Comparison of ENCODE assay signal across 20 cellular contexts in genomic region chr6:31877125-31877650, GRCh38. TPM values are rescaled to one million over a fixed set of nuclear protein-coding genes. Genes with fewer than 3 reads are reported as not detected.
DNase-seq lines count a peak whose midpoint lies in the region; ATAC-seq and TF ChIP-seq lines count a peak whose summit lies in the region.
"Had no signal": no experiment of that assay in that cellular context is flagged by ENCODE, and none has a peak within 500 bp of the region (broad histone marks: within the 10 kb centered on the region; RNA-seq: fewer than 3 reads in every experiment).

No MANE protein-coding gene starts in this region.

- no peak overlapping the region for H2AFZ ChIP-seq in HCT116 (ENCODE audit: low read depth, low read length, poor library complexity, severe bottlenecking)

- no TSS peak for BruUV-seq in HCT116 (replicated peaks; lab: Mats Ljungman, UMichigan)

- CTCF ChIA-PET in HCT116 (lab: Charles Lee) = no interaction called here

- TF ChIP-seq POLR2A in HCT116 (IDR thresholded peaks at IDR 0.05; ENCODE audit: borderline replicate concordance, extremely low read depth, insufficient read depth, insufficient read length) = no peak
- TF ChIP-seq POLR2A in right lobe of liver (IDR thresholded peaks at IDR 0.05) = no peak
- no peak for TF ChIP-seq POLR2A in spleen (IDR thresholded peaks at IDR 0.05)

- H3K27ac ChIP-seq in HCT116 (ENCODE audit: low read depth, low read length) (no peak overlapping the region), right lobe of liver (no peak overlapping the region), spleen (peak overlapping the region in 5 of 8 donors; percentile 21 to 60 (median 47)), SJCRH30 (no peak overlapping the region)

- H3K9me2 ChIP-seq in HCT116 (ENCODE audit: insufficient read depth) = no peaks in the 10 kb centered on the region

- no peak overlapping the region for H3K9ac ChIP-seq in HCT116 (ENCODE audit: low read length)

- peak; percentile 6; the same call in 1 of the 2 replicates for ATAC-seq in HCT116
- ATAC-seq in SK-N-SH treated with all-trans-retinoic acid at 6 μM for 48 hours = peak; percentile 7
- ATAC-seq in right lobe of liver = peak; percentile 21 to 42 (median 36)
- no peak for ATAC-seq in HG03460 (IDR thresholded peaks at IDR 0.05; ENCODE audit: unreplicated experiment)

- H3K9me3 ChIP-seq in HCT116 (ENCODE audit: control insufficient read depth in 1 of 2, insufficient read depth in 1 of 2, low read depth in 1 of 2, low read length in 2 of 2) (no peaks in the 10 kb centered on the region), right lobe of liver (no peaks in the 10 kb centered on the region), spleen (no peaks in the 10 kb centered on the region), SJCRH30 (replicated peaks) (no peaks in the 10 kb centered on the region)

- TF ChIP-seq RAD21 in HCT116 (IDR thresholded peaks at IDR 0.05; ENCODE audit: low read depth) = no peak

- no peaks in the 10 kb centered on the region for H4K20me1 ChIP-seq in HCT116 (ENCODE audit: insufficient read depth)

- H3K36me3 ChIP-seq in HCT116 (ENCODE audit: control insufficient read depth in 1 of 2, insufficient read depth in 2 of 2, low read length in 2 of 2) (peaks cover 11 to 21% of the 10 kb centered on the region in 2 experiments), right lobe of liver (peaks cover 0 to 14% (median 0%) of the 10 kb centered on the region in 4 donors), spleen (peaks cover 0 to 31% (median 29%) of the 10 kb centered on the region in 6 donors), SJCRH30 (peaks cover 20% of the 10 kb centered on the region), H7 (replicated peaks; ENCODE audit: control insufficient read depth, insufficient read depth, low read length) (peaks cover 15% of the 10 kb centered on the region)

- TF ChIP-seq CTCF in HCT116 (IDR thresholded peaks at IDR 0.05 in 2 of 3, conservative IDR thresholded peaks at IDR 0.05 in 1 of 3; ENCODE audit: borderline replicate concordance in 1 of 3, insufficient read depth in 1 of 3, low read depth in 2 of 3, low read length in 2 of 3) (no peak), right lobe of liver (IDR thresholded peaks at IDR 0.05) (no peak), spleen (IDR thresholded peaks at IDR 0.05 in 8 of 11, conservative IDR thresholded peaks at IDR 0.05 in 3 of 11) (no peak)

- H3K79me2 ChIP-seq in HCT116 (ENCODE audit: insufficient read depth, low read length) = no peaks in the 10 kb centered on the region

- H3K27me3 ChIP-seq in HCT116 (ENCODE audit: insufficient read depth, low read length) (no peaks in the 10 kb centered on the region), right lobe of liver (no peaks in the 10 kb centered on the region), spleen (replicated peaks in 1 of 7) (no peaks in the 10 kb centered on the region), SJCRH30 (no peaks in the 10 kb centered on the region), H7 (ENCODE audit: control insufficient read depth, insufficient read depth, low read length) (no peaks in the 10 kb centered on the region)

- WGBS in right lobe of liver (ENCODE audit: insufficient coverage, low coverage, low lambda C conversion rate, missing lambda C conversion rate) = no CpG with 5 or more reads among the region's 3 CpGs
- 60 to 81% (median 76%) methylated on average over 3 of the region's 3 CpGs for WGBS in spleen, 5 donors

- RAD21 ChIA-PET in HCT116 (lab: Charles Lee; ENCODE audit: low non-redundant PET in 1 of 2, low total read pairs in 2 of 2, uncharacterized antibody in 2 of 2, unreplicated experiment in 2 of 2) = no interaction called here

- DNase-seq in HCT116 (ENCODE audit: low read depth, low spot score) = no peak
- no peak for DNase-seq in right lobe of liver
- DNase-seq in spleen = no peak
- DNase-seq in SJCRH30 = no peak
- no peak for DNase-seq in G401 (ENCODE audit: low spot score)
- no peak for DNase-seq in H7
- DNase-seq: activated CD4-positive, CD25-positive, alpha-beta regulatory T cell treated with anti-CD3 and anti-CD28 coated beads, Interleukin-2, amount 50 U/mL, for 72 hours; activated naive CD8-positive, alpha-beta T cell treated with anti-CD3 and anti-CD28 coated beads for 36 hours; AML-193; head of caudate nucleus; NCI-H1694; NCI-H748 treated with DMSO at 0.1 percent for 48 hours had no signal

- H3K4me1 ChIP-seq in HCT116 (ENCODE audit: control insufficient read depth in 1 of 2, insufficient read depth in 2 of 2, low read length in 2 of 2) (no peaks in the 10 kb centered on the region), right lobe of liver (no peaks in the 10 kb centered on the region), spleen (peaks cover 0 to 24% (median 6%) of the 10 kb centered on the region in 6 donors), SJCRH30 (peaks cover 12% of the 10 kb centered on the region)

- H3K4me2 ChIP-seq in HCT116 (ENCODE audit: low read length) = no peak overlapping the region

- POLR2A ChIA-PET in HCT116 (lab: Charles Lee) = no interaction called here

- in situ Hi-C loops in G401 (cut with HindIII; ENCODE audit: low sequenced_read_pairs) = no loop called here

- no peak overlapping the region for H3K4me3 ChIP-seq in HCT116 (replicated peaks in 1 of 2; ENCODE audit: low read depth in 1 of 2, low read length in 2 of 2)
- no peak overlapping the region for H3K4me3 ChIP-seq in right lobe of liver
- H3K4me3 ChIP-seq in spleen = no peak overlapping the region
- no peak overlapping the region for H3K4me3 ChIP-seq in SJCRH30
- no peak overlapping the region for H3K4me3 ChIP-seq in H7 (ENCODE audit: insufficient read depth, low read depth, low read length)

- intact Hi-C loops in HCT116 (cut with micrococcal nuclease) (no loop called here), right lobe of liver (cut with DNase I) (loop anchor here in 1 of 2 donors (10.0 kb wide), 1 partner anchor 202 kb away; no protein-coding TSS in a partner anchor), spleen (cut with DNase I; ENCODE audit: low total_unique reads) (no loop called here)

TF ChIP-seq in HCT116, 20 proteins besides CTCF, POLR2A, EP300 and RAD21 (continues in another document):
- TF ChIP-seq TCF7L2 (IDR thresholded peaks at IDR 0.05; ENCODE audit: borderline replicate concordance, extremely low read depth, insufficient read depth, insufficient read length) = no peak
- TF ChIP-seq POLR2AphosphoS5 (IDR thresholded peaks at IDR 0.05; ENCODE audit: low read depth, low read length) = no peak

TF ChIP-seq in SK-N-SH treated with all-trans-retinoic acid at 6 μM for 48 hours, 23 proteins besides CTCF, POLR2A, EP300 and RAD21 (continues in another document):
- TF ChIP-seq CSDC2 (CRISPR knock-in tag; IDR thresholded peaks at IDR 0.05) (no peak), CSRNP3 (CRISPR knock-in tag; IDR thresholded peaks at IDR 0.05) (no peak), PPARA (CRISPR knock-in tag; IDR thresholded peaks at IDR 0.05; ENCODE audit: borderline replicate concordance) (no peak)

RNA-seq across cellular contexts. Expression of gene SLC44A4, which starts 1.6 kb away (rescaled TPM):
- total RNA-seq in HCT116 (2021; ENCODE audit: unreplicated experiment) (0.74 TPM), right lobe of liver (under 1 TPM in 2 of 6 experiments, not detected in 4; 0.09 to 0.25 TPM), spleen (1 to 10 TPM; 1.0 to 5.9 (median 3.3) TPM)
- 0.07 and 0.22 TPM in 2 replicates for polyA plus RNA-seq in HCT116 (2012)
- polyA plus RNA-seq in spleen = under 1 TPM; 0.20 to 0.83 (median 0.26) TPM
- total RNA-seq in SJCRH30 (2014; rRNA removed; shearing (Covaris generic)) = 0.12 TPM in 1 of 2 replicates, not detected in the other
- 0.18 and 0.41 TPM in 2 replicates for total RNA-seq in G401 (2014; rRNA removed; shearing (Covaris generic))
- 0.42 and 0.48 TPM in 2 replicates for total RNA-seq in H7 (2014; rRNA removed; shearing (Covaris generic))
- total RNA-seq: activated CD8-positive, alpha-beta memory T cell treated with anti-CD3 and anti-CD28 coated beads for 36 hours; activated T-helper 1 cell treated with anti-CD3 and anti-CD28 coated beads, Interleukin-12 subunit alpha, Interleukin-12 subunit beta, Interleukin-2, Interleukin-4 antibody, amounts not matched to agents 30 ng/mL and 10 ng/mL and 1 ng/mL, durations not matched to agents 14 hours and 24 hours and 36 hours; lung microvascular endothelial cell; natural killer cell treated with Interleukin-12 subunit alpha and Interleukin-12 subunit beta and Interleukin-15 and Interleukin-18, amount 100 ng/mL, for 72 hours; RPMI7951 had no signal
- polyA plus RNA-seq: IgD-negative memory B cell had no signal

RNA-seq across cellular contexts. Expression of gene NEU1, which starts 14.6 kb away (rescaled TPM):
- 15.1 TPM for total RNA-seq in HCT116 (2021; ENCODE audit: unreplicated experiment)
- 21.8 and 23.0 TPM in 2 replicates for polyA plus RNA-seq in HCT116 (2012)
- 10 to 100 TPM; 20.3 to 44.8 (median 34.1) TPM for total RNA-seq in right lobe of liver
- 10 to 100 TPM; 28.6 to 60.7 (median 39.0) TPM for total RNA-seq in spleen
- 10 to 100 TPM; 14.0 to 22.6 (median 19.4) TPM for polyA plus RNA-seq in spleen
- total RNA-seq in SJCRH30 (2014; rRNA removed; shearing (Covaris generic)) = 21.2 and 23.3 TPM in 2 replicates
- 212 and 231 TPM in 2 replicates for total RNA-seq in G401 (2014; rRNA removed; shearing (Covaris generic))
- total RNA-seq in H7 (2014; rRNA removed; shearing (Covaris generic)) = 56.2 and 58.6 TPM in 2 replicates

RNA-seq across cellular contexts. Expression of gene EHMT2, which starts 20.3 kb away (rescaled TPM):
- total RNA-seq in HCT116 (2021; ENCODE audit: unreplicated experiment) = 84.0 TPM
- polyA plus RNA-seq in HCT116 (2012) = 79.2 and 79.9 TPM in 2 replicates
- total RNA-seq in right lobe of liver = 10 to 100 TPM; 10.7 to 20.1 (median 13.3) TPM
- 10 to 100 TPM; 38.6 to 60.7 (median 49.0) TPM for total RNA-seq in spleen
- polyA plus RNA-seq in spleen = 10 to 100 TPM; 36.5 to 66.1 (median 57.7) TPM
- total RNA-seq in SJCRH30 (2014; rRNA removed; shearing (Covaris generic)) = 42.1 and 48.4 TPM in 2 replicates
- total RNA-seq in G401 (2014; rRNA removed; shearing (Covaris generic)) = 57.7 and 95.3 TPM in 2 replicates
- total RNA-seq in H7 (2014; rRNA removed; shearing (Covaris generic)) = 134 and 136 TPM in 2 replicates

RNA-seq across cellular contexts. Expression of gene ZBTB12, which starts 24.7 kb away (rescaled TPM):
- total RNA-seq in HCT116 (2021; ENCODE audit: unreplicated experiment) = 10.3 TPM
- 8.9 and 10.3 TPM in 2 replicates for polyA plus RNA-seq in HCT116 (2012)
- under 1 TPM in 5 of 6 experiments, not detected in 1; 0.25 to 0.82 (median 0.51) TPM for total RNA-seq in right lobe of liver
- 1 to 10 TPM; 1.3 to 4.6 (median 4.2) TPM for total RNA-seq in spleen
- 1 to 10 TPM; 1.5 to 4.3 (median 2.4) TPM for polyA plus RNA-seq in spleen
- total RNA-seq in SJCRH30 (2014; rRNA removed; shearing (Covaris generic)) = 4.8 and 5.4 TPM in 2 replicates
- 20.0 and 22.3 TPM in 2 replicates for total RNA-seq in G401 (2014; rRNA removed; shearing (Covaris generic))
- 7.9 and 8.7 TPM in 2 replicates for total RNA-seq in H7 (2014; rRNA removed; shearing (Covaris generic))
- polyA plus RNA-seq: IgD-negative memory B cell had no signal

RNA-seq across cellular contexts. Expression of gene HSPA1B, which starts 49.6 kb away (rescaled TPM):
- total RNA-seq in HCT116 (2021; ENCODE audit: unreplicated experiment) (214 TPM), right lobe of liver (100 to 1,000 TPM in 2 of 6 experiments, 10 to 100 TPM in 4; 41.5 to 144 (median 47.5) TPM), spleen (100 to 1,000 TPM in 1 of 7 donors, 10 to 100 TPM in 6; 40.4 to 372 (median 48.3) TPM)
- 112 and 220 TPM in 2 replicates for polyA plus RNA-seq in HCT116 (2012)
- 10 to 100 TPM in 1 of 3 donors, 1 to 10 TPM in 2; 7.4 to 20.6 (median 8.7) TPM for polyA plus RNA-seq in spleen
- 106 and 118 TPM in 2 replicates for total RNA-seq in SJCRH30 (2014; rRNA removed; shearing (Covaris generic))
- total RNA-seq in G401 (2014; rRNA removed; shearing (Covaris generic)) = 201 and 209 TPM in 2 replicates
- 63.3 and 70.4 TPM in 2 replicates for total RNA-seq in H7 (2014; rRNA removed; shearing (Covaris generic))

Comparison
In these comparisons a context has a peak if more than half of its experiments do, and no peak if none do; other contexts are left out.
1. H3K27ac ChIP-seq: peak in spleen (5 of 8); none in HCT116 (single experiment), right lobe of liver (0 of 3) and SJCRH30 (single experiment).